1 cellular context compared by ENCODE assay signal in the genomic region with DNA sequence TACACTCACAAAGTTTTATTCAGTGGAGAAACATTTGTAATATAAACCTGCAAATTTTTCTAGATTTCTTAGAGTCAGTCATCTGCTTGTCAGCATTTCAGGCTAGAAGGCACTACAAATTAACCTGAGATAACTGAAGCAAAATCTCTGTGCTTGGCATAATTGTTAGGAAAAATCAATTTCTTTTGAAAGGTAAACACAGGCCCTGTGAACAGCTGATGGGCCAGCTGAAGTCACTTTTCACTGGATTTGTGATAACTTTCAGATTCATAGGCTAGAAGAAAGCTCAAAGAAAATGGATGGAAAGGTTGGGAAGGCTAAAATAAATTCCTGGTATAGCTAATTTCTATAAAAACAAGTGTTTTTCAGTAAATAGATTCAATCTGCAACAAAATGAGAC.
TF ChIP-seq lines count a peak whose summit lies in the region.

No MANE protein-coding gene starts in this region.

TF ChIP-seq in HepG2, 621 proteins besides CTCF, POLR2A, EP300 and RAD21 (continued from another document and continues in another):
- TF ChIP-seq, protein P1, sequence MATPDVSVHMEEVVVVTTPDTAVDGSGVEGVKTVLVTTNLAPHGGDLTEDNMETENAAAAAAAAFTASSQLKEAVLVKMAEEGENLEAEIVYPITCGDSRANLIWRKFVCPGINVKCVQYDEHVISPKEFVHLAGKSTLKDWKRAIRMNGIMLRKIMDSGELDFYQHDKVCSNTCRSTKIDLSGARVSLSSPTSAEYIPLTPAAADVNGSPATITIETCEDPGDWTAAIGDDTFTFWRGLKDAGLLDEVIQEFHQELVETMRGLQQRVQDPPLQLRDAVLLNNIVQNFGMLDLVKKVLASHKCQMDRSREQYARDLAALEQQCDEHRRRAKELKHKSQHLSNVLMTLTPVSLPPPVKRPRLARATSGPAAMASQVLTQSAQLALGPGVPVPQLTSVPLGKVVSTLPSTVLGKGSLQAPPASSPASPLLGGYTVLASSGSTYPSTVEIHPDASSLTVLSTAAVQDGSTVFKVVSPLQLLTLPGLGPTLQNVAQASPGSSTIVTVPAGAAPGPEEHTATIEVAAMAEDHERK (CRISPR knock-in tag; IDR thresholded peaks at IDR 0.05; ENCODE audit: low read depth), result no peak
- TF ChIP-seq ZSCAN25 (CRISPR knock-in tag; IDR thresholded peaks at IDR 0.05), result no peak
- TF ChIP-seq NFKB2 (CRISPR knock-in tag; IDR thresholded peaks at IDR 0.05; ENCODE audit: borderline replicate concordance), result no peak
- TF ChIP-seq ZNF382 (CRISPR knock-in tag; IDR thresholded peaks at IDR 0.05; ENCODE audit: borderline replicate concordance), result no peak
- no peak for TF ChIP-seq ZNF510 (CRISPR knock-in tag; IDR thresholded peaks at IDR 0.05; ENCODE audit: low read depth)
- TF ChIP-seq MEIS1 (CRISPR knock-in tag; IDR thresholded peaks at IDR 0.05; ENCODE audit: borderline replicate concordance), result no peak
- 0 out of 2 replicates have a peak, but pooled peaks have one; percentile 40 for TF ChIP-seq RFX5 (IDR thresholded peaks at IDR 0.05; ENCODE audit: low read depth, low read length)
- TF ChIP-seq KDM6A (CRISPR knock-in tag; IDR thresholded peaks at IDR 0.05; ENCODE audit: low read depth), result no peak
- TF ChIP-seq TOPORS (CRISPR knock-in tag; IDR thresholded peaks at IDR 0.05), result no peak
- TF ChIP-seq SKI (IDR thresholded peaks at IDR 0.05; ENCODE audit: partially characterized antibody), result no peak
- TF ChIP-seq FLYWCH1 (CRISPR knock-in tag; IDR thresholded peaks at IDR 0.05), result no peak
- TF ChIP-seq, protein P2, sequence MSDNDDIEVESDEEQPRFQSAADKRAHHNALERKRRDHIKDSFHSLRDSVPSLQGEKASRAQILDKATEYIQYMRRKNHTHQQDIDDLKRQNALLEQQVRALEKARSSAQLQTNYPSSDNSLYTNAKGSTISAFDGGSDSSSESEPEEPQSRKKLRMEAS (IDR thresholded peaks at IDR 0.05), result no peak
- TF ChIP-seq ZNF629 (CRISPR knock-in tag; conservative IDR thresholded peaks at IDR 0.05), result no peak
- peak; percentile 86 for TF ChIP-seq GATAD2A (CRISPR knock-in tag; IDR thresholded peaks at IDR 0.05)
- TF ChIP-seq SIN3A (IDR thresholded peaks at IDR 0.05; ENCODE audit: borderline replicate concordance, low read depth, low read length), result no peak
- 0 out of 2 replicates have a peak, but pooled peaks have one; percentile 21 for TF ChIP-seq KAT2B (IDR thresholded peaks at IDR 0.05; ENCODE audit: borderline replicate concordance, low read depth, low read length)
- no peak for TF ChIP-seq ZNF556 (CRISPR knock-in tag; IDR thresholded peaks at IDR 0.05; ENCODE audit: borderline replicate concordance)
- peak; percentile 64 for TF ChIP-seq HDAC1 (CRISPR knock-in tag; IDR thresholded peaks at IDR 0.05)
- no peak for TF ChIP-seq ZNF350 (CRISPR knock-in tag; IDR thresholded peaks at IDR 0.05; ENCODE audit: borderline replicate concordance, low read depth)
- TF ChIP-seq SMAD3 (CRISPR knock-in tag; IDR thresholded peaks at IDR 0.05), result 0 out of 2 replicates have a peak, but pooled peaks have one; percentile 34
- TF ChIP-seq THAP11 (CRISPR knock-in tag; IDR thresholded peaks at IDR 0.05), result 0 out of 2 replicates have a peak, but pooled peaks have one; percentile 13
- TF ChIP-seq ZNF567 (CRISPR knock-in tag; IDR thresholded peaks at IDR 0.05; ENCODE audit: borderline replicate concordance), result no peak
- no peak for TF ChIP-seq IRF2 (CRISPR knock-in tag; IDR thresholded peaks at IDR 0.05)
- no peak for TF ChIP-seq ZEB1 (IDR thresholded peaks at IDR 0.05; ENCODE audit: insufficient replicate concordance, low read depth)
- no peak for TF ChIP-seq HNF4G (IDR thresholded peaks at IDR 0.05; ENCODE audit: borderline replicate concordance, low read depth, low read length)
- no peak for TF ChIP-seq HNF4G (CRISPR knock-in tag; IDR thresholded peaks at IDR 0.05; ENCODE audit: borderline replicate concordance, low read depth)
- TF ChIP-seq, protein P3, sequence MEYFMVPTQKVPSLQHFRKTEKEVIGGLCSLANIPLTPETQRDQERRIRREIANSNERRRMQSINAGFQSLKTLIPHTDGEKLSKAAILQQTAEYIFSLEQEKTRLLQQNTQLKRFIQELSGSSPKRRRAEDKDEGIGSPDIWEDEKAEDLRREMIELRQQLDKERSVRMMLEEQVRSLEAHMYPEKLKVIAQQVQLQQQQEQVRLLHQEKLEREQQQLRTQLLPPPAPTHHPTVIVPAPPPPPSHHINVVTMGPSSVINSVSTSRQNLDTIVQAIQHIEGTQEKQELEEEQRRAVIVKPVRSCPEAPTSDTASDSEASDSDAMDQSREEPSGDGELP (IDR thresholded peaks at IDR 0.05; ENCODE audit: borderline replicate concordance, low read depth), result peak; percentile 99
- TF ChIP-seq, protein P4, sequence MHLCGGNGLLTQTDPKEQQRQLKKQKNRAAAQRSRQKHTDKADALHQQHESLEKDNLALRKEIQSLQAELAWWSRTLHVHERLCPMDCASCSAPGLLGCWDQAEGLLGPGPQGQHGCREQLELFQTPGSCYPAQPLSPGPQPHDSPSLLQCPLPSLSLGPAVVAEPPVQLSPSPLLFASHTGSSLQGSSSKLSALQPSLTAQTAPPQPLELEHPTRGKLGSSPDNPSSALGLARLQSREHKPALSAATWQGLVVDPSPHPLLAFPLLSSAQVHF (CRISPR knock-in tag; IDR thresholded peaks at IDR 0.05), result no peak
- no peak for TF ChIP-seq TARDBP (CRISPR knock-in tag; IDR thresholded peaks at IDR 0.05)
- no peak for TF ChIP-seq ZNF766 (CRISPR knock-in tag; IDR thresholded peaks at IDR 0.05; ENCODE audit: borderline replicate concordance)
- TF ChIP-seq ZNF883 (CRISPR knock-in tag; IDR thresholded peaks at IDR 0.05; ENCODE audit: not compliant biosample characterization), result no peak
- TF ChIP-seq, protein P5, sequence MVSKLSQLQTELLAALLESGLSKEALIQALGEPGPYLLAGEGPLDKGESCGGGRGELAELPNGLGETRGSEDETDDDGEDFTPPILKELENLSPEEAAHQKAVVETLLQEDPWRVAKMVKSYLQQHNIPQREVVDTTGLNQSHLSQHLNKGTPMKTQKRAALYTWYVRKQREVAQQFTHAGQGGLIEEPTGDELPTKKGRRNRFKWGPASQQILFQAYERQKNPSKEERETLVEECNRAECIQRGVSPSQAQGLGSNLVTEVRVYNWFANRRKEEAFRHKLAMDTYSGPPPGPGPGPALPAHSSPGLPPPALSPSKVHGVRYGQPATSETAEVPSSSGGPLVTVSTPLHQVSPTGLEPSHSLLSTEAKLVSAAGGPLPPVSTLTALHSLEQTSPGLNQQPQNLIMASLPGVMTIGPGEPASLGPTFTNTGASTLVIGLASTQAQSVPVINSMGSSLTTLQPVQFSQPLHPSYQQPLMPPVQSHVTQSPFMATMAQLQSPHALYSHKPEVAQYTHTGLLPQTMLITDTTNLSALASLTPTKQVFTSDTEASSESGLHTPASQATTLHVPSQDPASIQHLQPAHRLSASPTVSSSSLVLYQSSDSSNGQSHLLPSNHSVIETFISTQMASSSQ (IDR thresholded peaks at IDR 0.05; ENCODE audit: low read depth), result 0 out of 2 replicates have a peak, but pooled peaks have one; percentile 22
- TF ChIP-seq, protein P5 (CRISPR knock-in tag; IDR thresholded peaks at IDR 0.05; ENCODE audit: borderline replicate concordance), result no peak
- TF ChIP-seq, protein P6, sequence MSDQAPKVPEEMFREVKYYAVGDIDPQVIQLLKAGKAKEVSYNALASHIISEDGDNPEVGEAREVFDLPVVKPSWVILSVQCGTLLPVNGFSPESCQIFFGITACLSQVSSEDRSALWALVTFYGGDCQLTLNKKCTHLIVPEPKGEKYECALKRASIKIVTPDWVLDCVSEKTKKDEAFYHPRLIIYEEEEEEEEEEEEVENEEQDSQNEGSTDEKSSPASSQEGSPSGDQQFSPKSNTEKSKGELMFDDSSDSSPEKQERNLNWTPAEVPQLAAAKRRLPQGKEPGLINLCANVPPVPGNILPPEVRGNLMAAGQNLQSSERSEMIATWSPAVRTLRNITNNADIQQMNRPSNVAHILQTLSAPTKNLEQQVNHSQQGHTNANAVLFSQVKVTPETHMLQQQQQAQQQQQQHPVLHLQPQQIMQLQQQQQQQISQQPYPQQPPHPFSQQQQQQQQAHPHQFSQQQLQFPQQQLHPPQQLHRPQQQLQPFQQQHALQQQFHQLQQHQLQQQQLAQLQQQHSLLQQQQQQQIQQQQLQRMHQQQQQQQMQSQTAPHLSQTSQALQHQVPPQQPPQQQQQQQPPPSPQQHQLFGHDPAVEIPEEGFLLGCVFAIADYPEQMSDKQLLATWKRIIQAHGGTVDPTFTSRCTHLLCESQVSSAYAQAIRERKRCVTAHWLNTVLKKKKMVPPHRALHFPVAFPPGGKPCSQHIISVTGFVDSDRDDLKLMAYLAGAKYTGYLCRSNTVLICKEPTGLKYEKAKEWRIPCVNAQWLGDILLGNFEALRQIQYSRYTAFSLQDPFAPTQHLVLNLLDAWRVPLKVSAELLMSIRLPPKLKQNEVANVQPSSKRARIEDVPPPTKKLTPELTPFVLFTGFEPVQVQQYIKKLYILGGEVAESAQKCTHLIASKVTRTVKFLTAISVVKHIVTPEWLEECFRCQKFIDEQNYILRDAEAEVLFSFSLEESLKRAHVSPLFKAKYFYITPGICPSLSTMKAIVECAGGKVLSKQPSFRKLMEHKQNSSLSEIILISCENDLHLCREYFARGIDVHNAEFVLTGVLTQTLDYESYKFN (CRISPR knock-in tag; conservative IDR thresholded peaks at IDR 0.05), result 0 out of 2 replicates have a peak, but pooled peaks have one; percentile 41
- TF ChIP-seq SP5 (CRISPR knock-in tag; IDR thresholded peaks at IDR 0.05; ENCODE audit: borderline replicate concordance, low read depth), result no peak
- TF ChIP-seq, protein P7, sequence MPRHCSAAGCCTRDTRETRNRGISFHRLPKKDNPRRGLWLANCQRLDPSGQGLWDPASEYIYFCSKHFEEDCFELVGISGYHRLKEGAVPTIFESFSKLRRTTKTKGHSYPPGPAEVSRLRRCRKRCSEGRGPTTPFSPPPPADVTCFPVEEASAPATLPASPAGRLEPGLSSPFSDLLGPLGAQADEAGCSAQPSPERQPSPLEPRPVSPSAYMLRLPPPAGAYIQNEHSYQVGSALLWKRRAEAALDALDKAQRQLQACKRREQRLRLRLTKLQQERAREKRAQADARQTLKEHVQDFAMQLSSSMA (CRISPR knock-in tag; IDR thresholded peaks at IDR 0.05), result no peak
- no peak for TF ChIP-seq CEBPB (IDR thresholded peaks at IDR 0.05; ENCODE audit: borderline replicate concordance, low read depth, low read length)
- TF ChIP-seq SRF (IDR thresholded peaks at IDR 0.05; ENCODE audit: low read depth, low read length), result no peak
- TF ChIP-seq, protein P8, sequence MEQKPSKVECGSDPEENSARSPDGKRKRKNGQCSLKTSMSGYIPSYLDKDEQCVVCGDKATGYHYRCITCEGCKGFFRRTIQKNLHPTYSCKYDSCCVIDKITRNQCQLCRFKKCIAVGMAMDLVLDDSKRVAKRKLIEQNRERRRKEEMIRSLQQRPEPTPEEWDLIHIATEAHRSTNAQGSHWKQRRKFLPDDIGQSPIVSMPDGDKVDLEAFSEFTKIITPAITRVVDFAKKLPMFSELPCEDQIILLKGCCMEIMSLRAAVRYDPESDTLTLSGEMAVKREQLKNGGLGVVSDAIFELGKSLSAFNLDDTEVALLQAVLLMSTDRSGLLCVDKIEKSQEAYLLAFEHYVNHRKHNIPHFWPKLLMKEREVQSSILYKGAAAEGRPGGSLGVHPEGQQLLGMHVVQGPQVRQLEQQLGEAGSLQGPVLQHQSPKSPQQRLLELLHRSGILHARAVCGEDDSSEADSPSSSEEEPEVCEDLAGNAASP (CRISPR knock-in tag; IDR thresholded peaks at IDR 0.05; ENCODE audit: borderline replicate concordance), result no peak
- TF ChIP-seq RXRB (CRISPR knock-in tag; IDR thresholded peaks at IDR 0.05; ENCODE audit: borderline replicate concordance), result peak; percentile 51; the same call in 1 of the 2 replicates
- TF ChIP-seq PLRG1 (conservative IDR thresholded peaks at IDR 0.05), result no peak
- TF ChIP-seq FOXM1 (CRISPR knock-in tag; IDR thresholded peaks at IDR 0.05), result no peak
- no peak for TF ChIP-seq ZFP41 (CRISPR knock-in tag; IDR thresholded peaks at IDR 0.05; ENCODE audit: borderline replicate concordance)
- TF ChIP-seq FIP1L1 (IDR thresholded peaks at IDR 0.05; ENCODE audit: borderline replicate concordance, insufficient read depth, low read depth, low read length), result no peak
